In the genomic region with DNA sequence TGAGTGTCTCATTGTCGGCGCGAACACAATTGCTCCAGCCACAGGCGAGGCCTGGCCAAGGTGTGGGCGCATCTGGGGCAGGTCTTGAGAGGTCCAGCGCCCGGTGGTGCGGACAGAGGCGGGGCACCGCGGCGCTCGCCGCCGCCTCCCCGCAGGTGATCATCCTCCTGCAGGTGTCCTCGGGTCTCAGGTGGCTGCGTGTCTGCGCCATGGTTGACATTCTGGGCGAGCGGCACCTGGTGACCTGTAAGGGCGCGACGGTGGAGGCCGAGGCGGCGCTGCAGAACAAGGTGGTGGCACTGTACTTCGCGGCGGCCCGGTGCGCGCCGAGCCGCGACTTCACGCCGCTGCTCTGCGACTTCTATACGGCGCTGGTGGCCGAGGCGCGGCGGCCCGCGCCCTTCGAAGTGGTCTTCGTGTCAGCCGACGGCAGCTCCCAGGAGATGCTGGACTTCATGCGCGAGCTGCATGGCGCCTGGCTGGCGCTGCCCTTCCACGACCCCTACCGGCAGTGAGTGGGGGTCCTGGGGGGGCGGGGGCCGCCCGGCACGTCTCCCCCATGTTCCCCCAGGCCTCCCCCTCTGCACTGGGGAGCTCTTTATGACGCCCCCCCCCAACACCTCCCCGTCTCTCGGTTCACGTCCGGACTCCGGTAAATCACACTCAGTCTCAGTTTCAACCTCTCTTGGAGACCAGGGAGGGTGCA, we compare ENCODE assay signal across 1 cellular context.
TF ChIP-seq lines count a peak whose summit lies in the region.

No MANE protein-coding gene starts in this region.

TF ChIP-seq in WTC11, 78 proteins besides CTCF, POLR2A, EP300 and RAD21 (continued from another document):
- TF ChIP-seq, protein P1, sequence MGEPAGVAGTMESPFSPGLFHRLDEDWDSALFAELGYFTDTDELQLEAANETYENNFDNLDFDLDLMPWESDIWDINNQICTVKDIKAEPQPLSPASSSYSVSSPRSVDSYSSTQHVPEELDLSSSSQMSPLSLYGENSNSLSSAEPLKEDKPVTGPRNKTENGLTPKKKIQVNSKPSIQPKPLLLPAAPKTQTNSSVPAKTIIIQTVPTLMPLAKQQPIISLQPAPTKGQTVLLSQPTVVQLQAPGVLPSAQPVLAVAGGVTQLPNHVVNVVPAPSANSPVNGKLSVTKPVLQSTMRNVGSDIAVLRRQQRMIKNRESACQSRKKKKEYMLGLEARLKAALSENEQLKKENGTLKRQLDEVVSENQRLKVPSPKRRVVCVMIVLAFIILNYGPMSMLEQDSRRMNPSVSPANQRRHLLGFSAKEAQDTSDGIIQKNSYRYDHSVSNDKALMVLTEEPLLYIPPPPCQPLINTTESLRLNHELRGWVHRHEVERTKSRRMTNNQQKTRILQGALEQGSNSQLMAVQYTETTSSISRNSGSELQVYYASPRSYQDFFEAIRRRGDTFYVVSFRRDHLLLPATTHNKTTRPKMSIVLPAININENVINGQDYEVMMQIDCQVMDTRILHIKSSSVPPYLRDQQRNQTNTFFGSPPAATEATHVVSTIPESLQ (CRISPR knock-in tag; IDR thresholded peaks at IDR 0.05), result no peak
- TF ChIP-seq CDX4 (CRISPR knock-in tag; IDR thresholded peaks at IDR 0.05; ENCODE audit: borderline replicate concordance) (no peak), TEAD1 (CRISPR knock-in tag; IDR thresholded peaks at IDR 0.05) (peak; percentile 89), EMX1 (CRISPR knock-in tag; IDR thresholded peaks at IDR 0.05) (no peak), FOXP1 (CRISPR knock-in tag; IDR thresholded peaks at IDR 0.05; ENCODE audit: borderline replicate concordance) (peak; percentile 98), ELF4 (CRISPR knock-in tag; IDR thresholded peaks at IDR 0.05; ENCODE audit: low read depth) (0 out of 2 replicates have a peak, but pooled peaks have one; percentile 83), ZNF263 (CRISPR knock-in tag; IDR thresholded peaks at IDR 0.05; ENCODE audit: low read depth) (0 out of 2 replicates have a peak, but pooled peaks have one; percentile 47), CREB1 (CRISPR knock-in tag; IDR thresholded peaks at IDR 0.05) (peak; percentile 87), E2F5 (CRISPR knock-in tag; IDR thresholded peaks at IDR 0.05) (peak; percentile 83), MLX (CRISPR knock-in tag; IDR thresholded peaks at IDR 0.05) (peak; percentile 91), ARID4B (CRISPR knock-in tag; IDR thresholded peaks at IDR 0.05; ENCODE audit: borderline replicate concordance) (peak; percentile 96), JUN (CRISPR knock-in tag; IDR thresholded peaks at IDR 0.05) (peak; percentile 64; the same call in 1 of the 2 replicates), KAT7 (CRISPR knock-in tag; IDR thresholded peaks at IDR 0.05; ENCODE audit: borderline replicate concordance) (peak; percentile 77), ZNF232 (CRISPR knock-in tag; IDR thresholded peaks at IDR 0.05) (peak; percentile 93; the same call in 1 of the 2 replicates), TCF7 (CRISPR knock-in tag; IDR thresholded peaks at IDR 0.05; ENCODE audit: low read depth) (no peak), SMAD4 (CRISPR knock-in tag; IDR thresholded peaks at IDR 0.05) (peak; percentile 73; the same call in 1 of the 2 replicates), ATF1 (CRISPR knock-in tag; IDR thresholded peaks at IDR 0.05) (peak; percentile 94; the same call in 1 of the 2 replicates), NR1H2 (CRISPR knock-in tag; IDR thresholded peaks at IDR 0.05) (peak; percentile 84), SMAD3 (CRISPR knock-in tag; IDR thresholded peaks at IDR 0.05; ENCODE audit: borderline replicate concordance) (peak; percentile 91), ZNF138 (CRISPR knock-in tag; conservative IDR thresholded peaks at IDR 0.05) (no peak), HMGA2 (CRISPR knock-in tag; IDR thresholded peaks at IDR 0.05) (no peak), SOX15 (CRISPR knock-in tag; IDR thresholded peaks at IDR 0.05) (no peak)
- TF ChIP-seq, protein P2, sequence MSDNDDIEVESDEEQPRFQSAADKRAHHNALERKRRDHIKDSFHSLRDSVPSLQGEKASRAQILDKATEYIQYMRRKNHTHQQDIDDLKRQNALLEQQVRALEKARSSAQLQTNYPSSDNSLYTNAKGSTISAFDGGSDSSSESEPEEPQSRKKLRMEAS (CRISPR knock-in tag; IDR thresholded peaks at IDR 0.05), result peak; percentile 96
- TF ChIP-seq, protein P3, sequence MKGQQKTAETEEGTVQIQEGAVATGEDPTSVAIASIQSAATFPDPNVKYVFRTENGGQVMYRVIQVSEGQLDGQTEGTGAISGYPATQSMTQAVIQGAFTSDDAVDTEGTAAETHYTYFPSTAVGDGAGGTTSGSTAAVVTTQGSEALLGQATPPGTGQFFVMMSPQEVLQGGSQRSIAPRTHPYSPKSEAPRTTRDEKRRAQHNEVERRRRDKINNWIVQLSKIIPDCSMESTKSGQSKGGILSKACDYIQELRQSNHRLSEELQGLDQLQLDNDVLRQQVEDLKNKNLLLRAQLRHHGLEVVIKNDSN (CRISPR knock-in tag; IDR thresholded peaks at IDR 0.05), result peak; percentile 74
- TF ChIP-seq, protein P4, sequence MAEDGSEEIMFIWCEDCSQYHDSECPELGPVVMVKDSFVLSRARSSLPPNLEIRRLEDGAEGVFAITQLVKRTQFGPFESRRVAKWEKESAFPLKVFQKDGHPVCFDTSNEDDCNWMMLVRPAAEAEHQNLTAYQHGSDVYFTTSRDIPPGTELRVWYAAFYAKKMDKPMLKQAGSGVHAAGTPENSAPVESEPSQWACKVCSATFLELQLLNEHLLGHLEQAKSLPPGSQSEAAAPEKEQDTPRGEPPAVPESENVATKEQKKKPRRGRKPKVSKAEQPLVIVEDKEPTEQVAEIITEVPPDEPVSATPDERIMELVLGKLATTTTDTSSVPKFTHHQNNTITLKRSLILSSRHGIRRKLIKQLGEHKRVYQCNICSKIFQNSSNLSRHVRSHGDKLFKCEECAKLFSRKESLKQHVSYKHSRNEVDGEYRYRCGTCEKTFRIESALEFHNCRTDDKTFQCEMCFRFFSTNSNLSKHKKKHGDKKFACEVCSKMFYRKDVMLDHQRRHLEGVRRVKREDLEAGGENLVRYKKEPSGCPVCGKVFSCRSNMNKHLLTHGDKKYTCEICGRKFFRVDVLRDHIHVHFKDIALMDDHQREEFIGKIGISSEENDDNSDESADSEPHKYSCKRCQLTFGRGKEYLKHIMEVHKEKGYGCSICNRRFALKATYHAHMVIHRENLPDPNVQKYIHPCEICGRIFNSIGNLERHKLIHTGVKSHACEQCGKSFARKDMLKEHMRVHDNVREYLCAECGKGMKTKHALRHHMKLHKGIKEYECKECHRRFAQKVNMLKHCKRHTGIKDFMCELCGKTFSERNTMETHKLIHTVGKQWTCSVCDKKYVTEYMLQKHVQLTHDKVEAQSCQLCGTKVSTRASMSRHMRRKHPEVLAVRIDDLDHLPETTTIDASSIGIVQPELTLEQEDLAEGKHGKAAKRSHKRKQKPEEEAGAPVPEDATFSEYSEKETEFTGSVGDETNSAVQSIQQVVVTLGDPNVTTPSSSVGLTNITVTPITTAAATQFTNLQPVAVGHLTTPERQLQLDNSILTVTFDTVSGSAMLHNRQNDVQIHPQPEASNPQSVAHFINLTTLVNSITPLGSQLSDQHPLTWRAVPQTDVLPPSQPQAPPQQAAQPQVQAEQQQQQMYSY (CRISPR knock-in tag; IDR thresholded peaks at IDR 0.05), result peak; percentile 37; the same call in 1 of the 2 replicates
- TF ChIP-seq, protein P5, sequence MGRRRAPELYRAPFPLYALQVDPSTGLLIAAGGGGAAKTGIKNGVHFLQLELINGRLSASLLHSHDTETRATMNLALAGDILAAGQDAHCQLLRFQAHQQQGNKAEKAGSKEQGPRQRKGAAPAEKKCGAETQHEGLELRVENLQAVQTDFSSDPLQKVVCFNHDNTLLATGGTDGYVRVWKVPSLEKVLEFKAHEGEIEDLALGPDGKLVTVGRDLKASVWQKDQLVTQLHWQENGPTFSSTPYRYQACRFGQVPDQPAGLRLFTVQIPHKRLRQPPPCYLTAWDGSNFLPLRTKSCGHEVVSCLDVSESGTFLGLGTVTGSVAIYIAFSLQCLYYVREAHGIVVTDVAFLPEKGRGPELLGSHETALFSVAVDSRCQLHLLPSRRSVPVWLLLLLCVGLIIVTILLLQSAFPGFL (CRISPR knock-in tag; IDR thresholded peaks at IDR 0.05; ENCODE audit: borderline replicate concordance), result 0 out of 2 replicates have a peak, but pooled peaks have one; percentile 7
